Comparison of ENCODE assay signal across 1 cellular context in genomic region chr14:35158951-35159653, GRCh38.
TF ChIP-seq lines count a peak whose summit lies in the region.

No MANE protein-coding gene starts in this region.

TF ChIP-seq in HepG2, 621 proteins besides CTCF, POLR2A, EP300 and RAD21 (continued from another document and continues in another):
- TF ChIP-seq, protein P1, sequence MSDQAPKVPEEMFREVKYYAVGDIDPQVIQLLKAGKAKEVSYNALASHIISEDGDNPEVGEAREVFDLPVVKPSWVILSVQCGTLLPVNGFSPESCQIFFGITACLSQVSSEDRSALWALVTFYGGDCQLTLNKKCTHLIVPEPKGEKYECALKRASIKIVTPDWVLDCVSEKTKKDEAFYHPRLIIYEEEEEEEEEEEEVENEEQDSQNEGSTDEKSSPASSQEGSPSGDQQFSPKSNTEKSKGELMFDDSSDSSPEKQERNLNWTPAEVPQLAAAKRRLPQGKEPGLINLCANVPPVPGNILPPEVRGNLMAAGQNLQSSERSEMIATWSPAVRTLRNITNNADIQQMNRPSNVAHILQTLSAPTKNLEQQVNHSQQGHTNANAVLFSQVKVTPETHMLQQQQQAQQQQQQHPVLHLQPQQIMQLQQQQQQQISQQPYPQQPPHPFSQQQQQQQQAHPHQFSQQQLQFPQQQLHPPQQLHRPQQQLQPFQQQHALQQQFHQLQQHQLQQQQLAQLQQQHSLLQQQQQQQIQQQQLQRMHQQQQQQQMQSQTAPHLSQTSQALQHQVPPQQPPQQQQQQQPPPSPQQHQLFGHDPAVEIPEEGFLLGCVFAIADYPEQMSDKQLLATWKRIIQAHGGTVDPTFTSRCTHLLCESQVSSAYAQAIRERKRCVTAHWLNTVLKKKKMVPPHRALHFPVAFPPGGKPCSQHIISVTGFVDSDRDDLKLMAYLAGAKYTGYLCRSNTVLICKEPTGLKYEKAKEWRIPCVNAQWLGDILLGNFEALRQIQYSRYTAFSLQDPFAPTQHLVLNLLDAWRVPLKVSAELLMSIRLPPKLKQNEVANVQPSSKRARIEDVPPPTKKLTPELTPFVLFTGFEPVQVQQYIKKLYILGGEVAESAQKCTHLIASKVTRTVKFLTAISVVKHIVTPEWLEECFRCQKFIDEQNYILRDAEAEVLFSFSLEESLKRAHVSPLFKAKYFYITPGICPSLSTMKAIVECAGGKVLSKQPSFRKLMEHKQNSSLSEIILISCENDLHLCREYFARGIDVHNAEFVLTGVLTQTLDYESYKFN (CRISPR knock-in tag; conservative IDR thresholded peaks at IDR 0.05) = peak; percentile 55
- no peak for TF ChIP-seq ZNF773 (CRISPR knock-in tag; IDR thresholded peaks at IDR 0.05; ENCODE audit: borderline replicate concordance)
- no peak for TF ChIP-seq ZNF496 (CRISPR knock-in tag; IDR thresholded peaks at IDR 0.05; ENCODE audit: insufficient replicate concordance)
- peak; percentile 17; the same call in 1 of the 2 replicates for TF ChIP-seq ZNF652 (CRISPR knock-in tag; IDR thresholded peaks at IDR 0.05; ENCODE audit: borderline replicate concordance, low read depth)
- TF ChIP-seq YEATS4 (CRISPR knock-in tag; IDR thresholded peaks at IDR 0.05; ENCODE audit: borderline replicate concordance) = no peak
- TF ChIP-seq ZBTB37 (CRISPR knock-in tag; IDR thresholded peaks at IDR 0.05) = 0 out of 2 replicates have a peak, but pooled peaks have one; percentile 20
- TF ChIP-seq ZNF44 (CRISPR knock-in tag; IDR thresholded peaks at IDR 0.05) = no peak
- TF ChIP-seq MTF1 (CRISPR knock-in tag; IDR thresholded peaks at IDR 0.05) = no peak
- TF ChIP-seq ZNF598 (CRISPR knock-in tag; IDR thresholded peaks at IDR 0.05; ENCODE audit: borderline replicate concordance) = no peak
- TF ChIP-seq ZNF546 (CRISPR knock-in tag; conservative IDR thresholded peaks at IDR 0.05) = no peak
- no peak for TF ChIP-seq ZFP91 (CRISPR knock-in tag; IDR thresholded peaks at IDR 0.05; ENCODE audit: borderline replicate concordance)
- no peak for TF ChIP-seq POGZ (CRISPR knock-in tag; IDR thresholded peaks at IDR 0.05)
- TF ChIP-seq ERF (CRISPR knock-in tag; IDR thresholded peaks at IDR 0.05) = no peak
- no peak for TF ChIP-seq SRSF4 (IDR thresholded peaks at IDR 0.05; ENCODE audit: low read depth, low read length, poor library complexity, severe bottlenecking)
- TF ChIP-seq HMG20B (CRISPR knock-in tag; conservative IDR thresholded peaks at IDR 0.05) = no peak
- TF ChIP-seq SNAPC2 (CRISPR knock-in tag; IDR thresholded peaks at IDR 0.05) = 0 out of 2 replicates have a peak, but pooled peaks have one; percentile 17
- no peak for TF ChIP-seq SCMH1 (CRISPR knock-in tag; IDR thresholded peaks at IDR 0.05; ENCODE audit: borderline replicate concordance)
- TF ChIP-seq IRF2 (CRISPR knock-in tag; IDR thresholded peaks at IDR 0.05) = no peak
- 0 out of 2 replicates have a peak, but pooled peaks have one; percentile 19 for TF ChIP-seq FOSL1 (CRISPR knock-in tag; IDR thresholded peaks at IDR 0.05; ENCODE audit: borderline replicate concordance)
- TF ChIP-seq, protein P2, sequence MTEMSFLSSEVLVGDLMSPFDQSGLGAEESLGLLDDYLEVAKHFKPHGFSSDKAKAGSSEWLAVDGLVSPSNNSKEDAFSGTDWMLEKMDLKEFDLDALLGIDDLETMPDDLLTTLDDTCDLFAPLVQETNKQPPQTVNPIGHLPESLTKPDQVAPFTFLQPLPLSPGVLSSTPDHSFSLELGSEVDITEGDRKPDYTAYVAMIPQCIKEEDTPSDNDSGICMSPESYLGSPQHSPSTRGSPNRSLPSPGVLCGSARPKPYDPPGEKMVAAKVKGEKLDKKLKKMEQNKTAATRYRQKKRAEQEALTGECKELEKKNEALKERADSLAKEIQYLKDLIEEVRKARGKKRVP (CRISPR knock-in tag; IDR thresholded peaks at IDR 0.05) = peak in 1 of 2 experiments; percentile 52; a peak in 1 of 4 replicates
- TF ChIP-seq POLR2AphosphoS5 (IDR thresholded peaks at IDR 0.05; ENCODE audit: low read depth, low read length) = no peak
- no peak for TF ChIP-seq NFE2L2 (IDR thresholded peaks at IDR 0.05; ENCODE audit: low read length)
- no peak for TF ChIP-seq ZFX (CRISPR knock-in tag; IDR thresholded peaks at IDR 0.05; ENCODE audit: low read depth)
- no peak for TF ChIP-seq ZBTB8A (CRISPR knock-in tag; IDR thresholded peaks at IDR 0.05; ENCODE audit: borderline replicate concordance, low read depth)
- TF ChIP-seq U2AF1 (optimal IDR thresholded peaks at IDR 0.05; ENCODE audit: low read depth, low read length) = no peak
- no peak for TF ChIP-seq PHF8 (CRISPR knock-in tag; IDR thresholded peaks at IDR 0.05)
- TF ChIP-seq TCF7 (IDR thresholded peaks at IDR 0.05; ENCODE audit: low read depth) = peak; percentile 76
- no peak for TF ChIP-seq PLRG1 (conservative IDR thresholded peaks at IDR 0.05)
- TF ChIP-seq ZNF747 (CRISPR knock-in tag; IDR thresholded peaks at IDR 0.05; ENCODE audit: borderline replicate concordance) = no peak
- peak; percentile 90 for TF ChIP-seq NR2F6 (IDR thresholded peaks at IDR 0.05)
- TF ChIP-seq NR2F6 (CRISPR knock-in tag; IDR thresholded peaks at IDR 0.05) = peak; percentile 84
- no peak for TF ChIP-seq SPEN (CRISPR knock-in tag; IDR thresholded peaks at IDR 0.05; ENCODE audit: low read depth)
- no peak for TF ChIP-seq YEATS2 (CRISPR knock-in tag; IDR thresholded peaks at IDR 0.05; ENCODE audit: borderline replicate concordance)
- TF ChIP-seq JUNB (CRISPR knock-in tag; IDR thresholded peaks at IDR 0.05; ENCODE audit: borderline replicate concordance) = no peak
- no peak for TF ChIP-seq ZMYM2 (CRISPR knock-in tag; IDR thresholded peaks at IDR 0.05)
- TF ChIP-seq, protein P3, sequence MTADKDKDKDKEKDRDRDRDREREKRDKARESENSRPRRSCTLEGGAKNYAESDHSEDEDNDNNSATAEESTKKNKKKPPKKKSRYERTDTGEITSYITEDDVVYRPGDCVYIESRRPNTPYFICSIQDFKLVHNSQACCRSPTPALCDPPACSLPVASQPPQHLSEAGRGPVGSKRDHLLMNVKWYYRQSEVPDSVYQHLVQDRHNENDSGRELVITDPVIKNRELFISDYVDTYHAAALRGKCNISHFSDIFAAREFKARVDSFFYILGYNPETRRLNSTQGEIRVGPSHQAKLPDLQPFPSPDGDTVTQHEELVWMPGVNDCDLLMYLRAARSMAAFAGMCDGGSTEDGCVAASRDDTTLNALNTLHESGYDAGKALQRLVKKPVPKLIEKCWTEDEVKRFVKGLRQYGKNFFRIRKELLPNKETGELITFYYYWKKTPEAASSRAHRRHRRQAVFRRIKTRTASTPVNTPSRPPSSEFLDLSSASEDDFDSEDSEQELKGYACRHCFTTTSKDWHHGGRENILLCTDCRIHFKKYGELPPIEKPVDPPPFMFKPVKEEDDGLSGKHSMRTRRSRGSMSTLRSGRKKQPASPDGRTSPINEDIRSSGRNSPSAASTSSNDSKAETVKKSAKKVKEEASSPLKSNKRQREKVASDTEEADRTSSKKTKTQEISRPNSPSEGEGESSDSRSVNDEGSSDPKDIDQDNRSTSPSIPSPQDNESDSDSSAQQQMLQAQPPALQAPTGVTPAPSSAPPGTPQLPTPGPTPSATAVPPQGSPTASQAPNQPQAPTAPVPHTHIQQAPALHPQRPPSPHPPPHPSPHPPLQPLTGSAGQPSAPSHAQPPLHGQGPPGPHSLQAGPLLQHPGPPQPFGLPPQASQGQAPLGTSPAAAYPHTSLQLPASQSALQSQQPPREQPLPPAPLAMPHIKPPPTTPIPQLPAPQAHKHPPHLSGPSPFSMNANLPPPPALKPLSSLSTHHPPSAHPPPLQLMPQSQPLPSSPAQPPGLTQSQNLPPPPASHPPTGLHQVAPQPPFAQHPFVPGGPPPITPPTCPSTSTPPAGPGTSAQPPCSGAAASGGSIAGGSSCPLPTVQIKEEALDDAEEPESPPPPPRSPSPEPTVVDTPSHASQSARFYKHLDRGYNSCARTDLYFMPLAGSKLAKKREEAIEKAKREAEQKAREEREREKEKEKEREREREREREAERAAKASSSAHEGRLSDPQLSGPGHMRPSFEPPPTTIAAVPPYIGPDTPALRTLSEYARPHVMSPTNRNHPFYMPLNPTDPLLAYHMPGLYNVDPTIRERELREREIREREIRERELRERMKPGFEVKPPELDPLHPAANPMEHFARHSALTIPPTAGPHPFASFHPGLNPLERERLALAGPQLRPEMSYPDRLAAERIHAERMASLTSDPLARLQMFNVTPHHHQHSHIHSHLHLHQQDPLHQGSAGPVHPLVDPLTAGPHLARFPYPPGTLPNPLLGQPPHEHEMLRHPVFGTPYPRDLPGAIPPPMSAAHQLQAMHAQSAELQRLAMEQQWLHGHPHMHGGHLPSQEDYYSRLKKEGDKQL (CRISPR knock-in tag; IDR thresholded peaks at IDR 0.05; ENCODE audit: low read depth) = no peak
- TF ChIP-seq ZNF414 (CRISPR knock-in tag; IDR thresholded peaks at IDR 0.05) = 0 out of 2 replicates have a peak, but pooled peaks have one; percentile 38
- no peak for TF ChIP-seq ZNF780A (CRISPR knock-in tag; IDR thresholded peaks at IDR 0.05)
- no peak for TF ChIP-seq FOXA1 (IDR thresholded peaks at IDR 0.05)
- no peak for TF ChIP-seq FOXA1 (CRISPR knock-in tag; IDR thresholded peaks at IDR 0.05)
- no peak; the same call in 1 of the 2 replicates for TF ChIP-seq ZNF292 (CRISPR knock-in tag; IDR thresholded peaks at IDR 0.05; ENCODE audit: borderline replicate concordance, low read depth)
- TF ChIP-seq ZZZ3 (CRISPR knock-in tag; IDR thresholded peaks at IDR 0.05; ENCODE audit: borderline replicate concordance) = no peak
- no peak for TF ChIP-seq POLR2G (IDR thresholded peaks at IDR 0.05; ENCODE audit: low read depth, low read length)
- no peak for TF ChIP-seq ZNF264 (CRISPR knock-in tag; IDR thresholded peaks at IDR 0.05)
- TF ChIP-seq ZC3H13 (CRISPR knock-in tag; IDR thresholded peaks at IDR 0.05) = no peak
- TF ChIP-seq RNF219 (CRISPR knock-in tag; IDR thresholded peaks at IDR 0.05) = 0 out of 2 replicates have a peak, but pooled peaks have one; percentile 89
- peak; percentile 57; the same call in 1 of the 2 replicates for TF ChIP-seq ZMYM4 (CRISPR knock-in tag; IDR thresholded peaks at IDR 0.05)
- TF ChIP-seq ZNF382 (CRISPR knock-in tag; IDR thresholded peaks at IDR 0.05; ENCODE audit: borderline replicate concordance) = 0 out of 2 replicates have a peak, but pooled peaks have one; percentile 33
- TF ChIP-seq FOXK2 (IDR thresholded peaks at IDR 0.05) = no peak
- no peak for TF ChIP-seq ZBTB39 (CRISPR knock-in tag; IDR thresholded peaks at IDR 0.05)
- no peak; the same call in 1 of the 2 replicates for TF ChIP-seq TCF7L2 (IDR thresholded peaks at IDR 0.05; ENCODE audit: low read depth, low read length)
- TF ChIP-seq NCOA2 (CRISPR knock-in tag; IDR thresholded peaks at IDR 0.05) = peak; percentile 59
- no peak for TF ChIP-seq ZFAT (CRISPR knock-in tag; conservative IDR thresholded peaks at IDR 0.05)
- no peak for TF ChIP-seq ZFP1 (CRISPR knock-in tag; IDR thresholded peaks at IDR 0.05)
